Comparison of ENCODE assay signal across 1 cellular context in genomic region chr3:61685755-61686154, GRCh38.
TF ChIP-seq lines count a peak whose summit lies in the region.

No MANE protein-coding gene starts in this region.

TF ChIP-seq in HEK293, 187 proteins besides CTCF, POLR2A, EP300 and RAD21 (continued from another document):
- TF ChIP-seq ZNF645 (tag by site-specific recombination; IDR thresholded peaks at IDR 0.05): no peak
- TF ChIP-seq REPIN1 (tag by site-specific recombination; IDR thresholded peaks at IDR 0.05; ENCODE audit: low read depth): no peak
- no peak for TF ChIP-seq ZFP37 (tag by site-specific recombination; IDR thresholded peaks at IDR 0.05)
- TF ChIP-seq ZNF843 (tag by site-specific recombination; IDR thresholded peaks at IDR 0.05): peak; percentile 83
- TF ChIP-seq ZXDB (tag by site-specific recombination; IDR thresholded peaks at IDR 0.05): peak; percentile 46; the same call in 1 of the 2 replicates
- no peak for TF ChIP-seq ZNF19 (tag by site-specific recombination; IDR thresholded peaks at IDR 0.05; ENCODE audit: low read depth)
- TF ChIP-seq GLIS2 (tag by site-specific recombination; IDR thresholded peaks at IDR 0.05): 0 out of 2 replicates have a peak, but pooled peaks have one; percentile 10
- no peak for TF ChIP-seq ZNF558 (tag by site-specific recombination; IDR thresholded peaks at IDR 0.05)
- TF ChIP-seq ZNF280D (tag by site-specific recombination; IDR thresholded peaks at IDR 0.05): no peak
- no peak for TF ChIP-seq ZNF16 (tag by site-specific recombination; IDR thresholded peaks at IDR 0.05; ENCODE audit: low read depth)
- TF ChIP-seq ZNF660 (tag by site-specific recombination; IDR thresholded peaks at IDR 0.05): 0 out of 2 replicates have a peak, but pooled peaks have one; percentile 35
- TF ChIP-seq IKZF3 (tag by site-specific recombination; IDR thresholded peaks at IDR 0.05): peak; percentile 72
- TF ChIP-seq ZNF785 (tag by site-specific recombination; IDR thresholded peaks at IDR 0.05): 0 out of 2 replicates have a peak, but pooled peaks have one; percentile 24
- no peak for TF ChIP-seq HOXC10 (CRISPR knock-in tag; IDR thresholded peaks at IDR 0.05)
- TF ChIP-seq SCRT1 (tag by site-specific recombination; IDR thresholded peaks at IDR 0.05; ENCODE audit: borderline replicate concordance): no peak
- no peak for TF ChIP-seq KLF17 (tag by site-specific recombination; IDR thresholded peaks at IDR 0.05)
- no peak for TF ChIP-seq ZNF221 (tag by site-specific recombination; IDR thresholded peaks at IDR 0.05; ENCODE audit: borderline replicate concordance)
- TF ChIP-seq ZNF639 (tag by site-specific recombination; IDR thresholded peaks at IDR 0.05): no peak
- TF ChIP-seq ZNF362 (tag by site-specific recombination; IDR thresholded peaks at IDR 0.05): no peak
- peak; percentile 72 for TF ChIP-seq ZFHX2 (tag by site-specific recombination; conservative IDR thresholded peaks at IDR 0.05)
- no peak for TF ChIP-seq ZNF658 (tag by site-specific recombination; IDR thresholded peaks at IDR 0.05)
- TF ChIP-seq ZNF132 (tag by site-specific recombination; IDR thresholded peaks at IDR 0.05; ENCODE audit: borderline replicate concordance): no peak
- TF ChIP-seq ZNF510 (tag by site-specific recombination; IDR thresholded peaks at IDR 0.05; ENCODE audit: insufficient replicate concordance): no peak
- peak; percentile 41 for TF ChIP-seq PRDM10 (tag by site-specific recombination; IDR thresholded peaks at IDR 0.05)
- no peak for TF ChIP-seq ZNF366 (tag by site-specific recombination; conservative IDR thresholded peaks at IDR 0.05)
- peak; percentile 60 for TF ChIP-seq ZNF580 (tag by site-specific recombination; IDR thresholded peaks at IDR 0.05)
- no peak for TF ChIP-seq ZNF2 (tag by site-specific recombination; IDR thresholded peaks at IDR 0.05)
- TF ChIP-seq ZEB2 (tag by site-specific recombination; IDR thresholded peaks at IDR 0.05): no peak
- no peak for TF ChIP-seq ZNF776 (tag by site-specific recombination; IDR thresholded peaks at IDR 0.05; ENCODE audit: borderline replicate concordance)
- no peak for TF ChIP-seq ZNF654 (tag by site-specific recombination; IDR thresholded peaks at IDR 0.05; ENCODE audit: low read depth)
- no peak for TF ChIP-seq ZBTB48 (tag by site-specific recombination; IDR thresholded peaks at IDR 0.05)
- no peak for TF ChIP-seq ZNF26 (tag by site-specific recombination; IDR thresholded peaks at IDR 0.05)
- peak; percentile 48; the same call in 1 of the 2 replicates for TF ChIP-seq ZSCAN30 (tag by site-specific recombination; IDR thresholded peaks at IDR 0.05)
- TF ChIP-seq ZNF394 (tag by site-specific recombination; IDR thresholded peaks at IDR 0.05; ENCODE audit: borderline replicate concordance): no peak
- TF ChIP-seq ZNF335 (tag by site-specific recombination; conservative IDR thresholded peaks at IDR 0.05): 0 out of 2 replicates have a peak, but pooled peaks have one; percentile 18
- no peak for TF ChIP-seq ZBTB44 (tag by site-specific recombination; IDR thresholded peaks at IDR 0.05)
- no peak for TF ChIP-seq ZNF704 (tag by site-specific recombination; IDR thresholded peaks at IDR 0.05)
- no peak for TF ChIP-seq ZNF354C (tag by site-specific recombination; IDR thresholded peaks at IDR 0.05; ENCODE audit: borderline replicate concordance, low read depth)
- peak; percentile 56; the same call in 1 of the 2 replicates for TF ChIP-seq ZNF600 (tag by site-specific recombination; IDR thresholded peaks at IDR 0.05)
- TF ChIP-seq ZNF121 (tag by site-specific recombination; IDR thresholded peaks at IDR 0.05): no peak
- TF ChIP-seq ZNF768 (tag by site-specific recombination; IDR thresholded peaks at IDR 0.05): no peak
